ENCODE assay signal across 8 cellular contexts in genomic region chr3:196499807-196500524, GRCh38. TPM values are rescaled to one million over a fixed set of nuclear protein-coding genes. Genes with fewer than 3 reads are reported as not detected.
A peak's percentile ranks its signal among the peaks of the same experiment; 100 is the strongest.
DNase-seq lines count a peak whose midpoint lies in the region; ATAC-seq and TF ChIP-seq lines count a peak whose summit lies in the region.

No MANE protein-coding gene starts in this region.

- peaks cover 5% of the 10 kb centered on the region; the same call in 1 of the 2 replicates for H3K9me1 ChIP-seq in IMR-90 (ENCODE audit: insufficient read depth, low read length)

- H3K4me1 ChIP-seq in A673 (ENCODE audit: insufficient read depth, low read length, poor library complexity, severe bottlenecking) = no peaks in the 10 kb centered on the region
- peaks cover 2% of the 10 kb centered on the region; the same call in 1 of the 2 replicates for H3K4me1 ChIP-seq in IMR-90 (ENCODE audit: control insufficient read depth, insufficient read depth, low read length)
- H3K4me1 ChIP-seq in mucosa of rectum (ENCODE audit: control insufficient read depth in 2 of 2, insufficient read depth in 2 of 2, low read length in 2 of 2) = peaks cover 0 to 10% of the 10 kb centered on the region in 2 donors

- H3K9ac ChIP-seq in IMR-90 (ENCODE audit: low read depth, low read length) (peak overlapping the region; percentile 57; the same call in 1 of the 2 replicates), mucosa of rectum (ENCODE audit: low read depth in 1 of 2, low read length in 2 of 2) (no peak overlapping the region)

- H3K4ac ChIP-seq in IMR-90 (ENCODE audit: low read depth, low read length) = peak overlapping the region; percentile 66; the same call in 1 of the 2 replicates

- intact Hi-C loops in A673 (cut with micrococcal nuclease; ENCODE audit: unreplicated experiment) = loop anchor here (5.0 kb wide), 1 partner anchor 243 kb away; no protein-coding TSS in a partner anchor
- intact Hi-C loops in IMR-90 (cut with micrococcal nuclease) = loop anchor here (5.0 kb wide), 1 partner anchor 248 kb away; no protein-coding TSS in a partner anchor

- no peak overlapping the region; the same call in 1 of the 2 replicates for H3K18ac ChIP-seq in IMR-90 (ENCODE audit: low read depth, low read length)

- H2BK20ac ChIP-seq in IMR-90 (ENCODE audit: low read depth, low read length) = no peak overlapping the region; the same call in 1 of the 2 replicates

- peaks cover 5 to 55% of the 10 kb centered on the region in 2 experiments for H3K79me1 ChIP-seq in IMR-90 (ENCODE audit: low read depth in 1 of 2, low read length in 2 of 2)

- H3K4me2 ChIP-seq in IMR-90 (ENCODE audit: low read depth, low read length) = peak overlapping the region; percentile 95

- BruUV-seq in A673 (replicated peaks; lab: Mats Ljungman, UMichigan) (TSS peak; percentile 0), IMR-90 (replicated peaks; lab: Mats Ljungman, UMichigan) (no TSS peak)

- H3K36me3 ChIP-seq in A673 (ENCODE audit: insufficient read depth, low read length, poor library complexity, severe bottlenecking) (peaks cover 28% of the 10 kb centered on the region), IMR-90 (ENCODE audit: control insufficient read depth, insufficient read depth, low read length) (peaks cover 3% of the 10 kb centered on the region; the same call in 1 of the 2 replicates), brain microvascular endothelial cell (replicated peaks) (peaks cover 3% of the 10 kb centered on the region), mucosa of rectum (ENCODE audit: control insufficient read depth in 2 of 2, insufficient read depth in 2 of 2, low read length in 2 of 2) (peaks cover 4 to 11% of the 10 kb centered on the region in 2 donors)

- no peak overlapping the region for H2AK9ac ChIP-seq in IMR-90 (replicated peaks; ENCODE audit: low read depth, low read length, poor library complexity)

- peaks cover 47% of the 10 kb centered on the region for H4K20me1 ChIP-seq in IMR-90 (ENCODE audit: insufficient read depth, low read length)

- H2AFZ ChIP-seq in IMR-90 (replicated peaks; ENCODE audit: low read length, poor library complexity) = peak overlapping the region; percentile 9

- H2BK5ac ChIP-seq in IMR-90 (ENCODE audit: low read depth, low read length, poor library complexity, severe bottlenecking) = peak overlapping the region; percentile 4

- ATAC-seq in IMR-90 (ENCODE audit: low read depth) (no peak), GM19455 (IDR thresholded peaks at IDR 0.05; ENCODE audit: unreplicated experiment) (no peak)

- H4K8ac ChIP-seq in IMR-90 (ENCODE audit: low read depth in 2 of 2, low read length in 2 of 2) = peak overlapping the region in 1 of 2 experiments; percentile 82; a peak in 2 of 4 replicates

- dilution Hi-C loops in IMR-90 (cut with HindIII; ENCODE audit: low sequenced_read_pairs, unreplicated experiment) = no loop called here

- 0 out of 2 replicates have a peak overlapping the region, but pooled peaks have one; percentile 37 for H4K91ac ChIP-seq in IMR-90 (ENCODE audit: insufficient read depth, low read depth, low read length)

- TF ChIP-seq RAD21 in IMR-90 (IDR thresholded peaks at IDR 0.05; ENCODE audit: low read length) = no peak

- no CpG with 5 or more reads among the region's 11 CpGs for WGBS in IMR-90 (ENCODE audit: extremely low coverage in 2 of 2, insufficient read length in 1 of 2), 2 experiments

- no peaks in the 10 kb centered on the region for H3K9me3 ChIP-seq in A673 (ENCODE audit: low read depth, low read length, poor library complexity, severe bottlenecking)
- no peaks in the 10 kb centered on the region for H3K9me3 ChIP-seq in IMR-90 (ENCODE audit: control insufficient read depth, insufficient read depth, low read length)
- H3K9me3 ChIP-seq in mucosa of rectum (ENCODE audit: control insufficient read depth in 2 of 2, low read length in 2 of 2) = no peaks in the 10 kb centered on the region

- no peaks in the 10 kb centered on the region for H3K27me3 ChIP-seq in A673 (replicated peaks; ENCODE audit: insufficient read depth, low read depth, low read length, poor library complexity)
- no peaks in the 10 kb centered on the region for H3K27me3 ChIP-seq in IMR-90 (ENCODE audit: control insufficient read depth, insufficient read depth, low read length)
- no peaks in the 10 kb centered on the region for H3K27me3 ChIP-seq in brain microvascular endothelial cell (replicated peaks)
- no peaks in the 10 kb centered on the region for H3K27me3 ChIP-seq in mucosa of rectum (ENCODE audit: control insufficient read depth in 2 of 2, insufficient read depth in 2 of 2, low read length in 2 of 2)

- in situ Hi-C loops in IMR-90 (cut with MboI; ENCODE audit: low sequenced_read_pairs) = no loop called here
- in situ Hi-C loops in brain microvascular endothelial cell (cut with HindIII; ENCODE audit: low pct_ligation_motif_present, low sequenced_read_pairs) = no loop called here

- H2BK120ac ChIP-seq in IMR-90 (ENCODE audit: low read depth, low read length) = peak overlapping the region; percentile 52; the same call in 1 of the 2 replicates

- peak overlapping the region; percentile 44 for H3K23ac ChIP-seq in IMR-90 (ENCODE audit: low read depth, low read length)

- DNase-seq in A673 (ENCODE audit: low spot score) = no peak
- no peak for DNase-seq in IMR-90
- DNase-seq in brain microvascular endothelial cell = no peak
- no peak for DNase-seq in mesenteric fat pad (ENCODE audit: low spot score)
- no peak for DNase-seq in NCI-H2081 (lab: John Stamatoyannopoulos, UW)
- DNase-seq in NCI-H146 (lab: John Stamatoyannopoulos, UW) = no peak

- H3K4me3 ChIP-seq in A673 (ENCODE audit: low read depth, low read length, poor library complexity, severe bottlenecking) (peak overlapping the region; percentile 87), IMR-90 (ENCODE audit: insufficient read depth, low read depth, low read length) (peak overlapping the region; percentile 32), brain microvascular endothelial cell (ENCODE audit: low read depth, low read length) (peak overlapping the region; percentile 56), mucosa of rectum (ENCODE audit: low read length in 2 of 2) (peak overlapping the region; percentile 60 to 66)

- peak overlapping the region; percentile 53; the same call in 1 of the 2 replicates for H4K5ac ChIP-seq in IMR-90 (ENCODE audit: low read depth, low read length)

- TF ChIP-seq POLR2A in IMR-90 (IDR thresholded peaks at IDR 0.05; ENCODE audit: low read depth, low read length) = no peak

- CTCF ChIA-PET in A673 (lab: Charles Lee) = no interaction called here
- CTCF ChIA-PET in IMR-90 (lab: Yijun Ruan, JAX) = interaction anchor here (0.9 kb wide), 1 partner anchor 232 kb away, joined by 4 read pairs; no protein-coding TSS in a partner anchor

- H3K27ac ChIP-seq in A673 (ENCODE audit: low read depth, low read length, poor library complexity, severe bottlenecking) (peak overlapping the region; percentile 63), IMR-90 (ENCODE audit: insufficient read depth, low read length) (peak overlapping the region; percentile 43; the same call in 1 of the 2 replicates), brain microvascular endothelial cell (peak overlapping the region; percentile 85), mucosa of rectum (ENCODE audit: low read depth in 2 of 2, low read length in 2 of 2) (no peak overlapping the region)

- peak overlapping the region; percentile 64 for H3K14ac ChIP-seq in IMR-90 (replicated peaks; ENCODE audit: low read depth, low read length)

- no peak overlapping the region; the same call in 1 of the 2 replicates for H3K56ac ChIP-seq in IMR-90 (ENCODE audit: extremely low read depth, insufficient read depth, low read length)

- H2BK15ac ChIP-seq in IMR-90 (ENCODE audit: low read depth, low read length) = no peak overlapping the region

- H2AK5ac ChIP-seq in IMR-90 (ENCODE audit: low read depth, low read length) = peak overlapping the region; percentile 44; the same call in 1 of the 2 replicates

- TF ChIP-seq CTCF in A673 (conservative IDR thresholded peaks at IDR 0.05; ENCODE audit: low read depth, low read length) = no peak
- no peak for TF ChIP-seq CTCF in IMR-90 (conservative IDR thresholded peaks at IDR 0.05; ENCODE audit: low read depth, low read length)
- no peak for TF ChIP-seq CTCF in brain microvascular endothelial cell (IDR thresholded peaks at IDR 0.05; ENCODE audit: low read depth, low read length, missing control alignments)

- POLR2A ChIA-PET in A673 (lab: Charles Lee; ENCODE audit: low non-redundant PET) (no interaction called here), IMR-90 (lab: Charles Lee; ENCODE audit: unreplicated experiment) (no interaction called here)

TF ChIP-seq in IMR-90, 13 proteins besides CTCF, POLR2A, EP300 and RAD21 (continues in another document):
- TF ChIP-seq CEBPB (IDR thresholded peaks at IDR 0.05; ENCODE audit: low read depth, low read length) (no peak), NFE2L2 (IDR thresholded peaks at IDR 0.05; ENCODE audit: low read depth, low read length) (no peak), FOS (IDR thresholded peaks at IDR 0.05; ENCODE audit: low read depth, low read length) (no peak), MAFK (IDR thresholded peaks at IDR 0.05; ENCODE audit: low read depth, low read length) (no peak), ELK1 (IDR thresholded peaks at IDR 0.05; ENCODE audit: borderline replicate concordance, low read depth, low read length) (no peak), MAZ (IDR thresholded peaks at IDR 0.05; ENCODE audit: borderline replicate concordance, low read depth, low read length) (no peak), RCOR1 (IDR thresholded peaks at IDR 0.05; ENCODE audit: insufficient replicate concordance, low read length) (no peak)

RNA-seq across cellular contexts. Expression of gene RNF168, which starts 3.6 kb away (rescaled TPM):
- total RNA-seq in A673 (2021) (37.9 and 42.9 TPM in 2 replicates), IMR-90 (2012; rRNA removed) (15.2 and 18.1 TPM in 2 replicates), mesenteric fat pad (29.1 TPM)
- polyA plus RNA-seq in IMR-90 (2012; rRNA removed) = 2.5 TPM in 2 replicates
- polyA plus RNA-seq in IMR-90 (2012; cell fraction: cytosol; rRNA removed) = 0.81 and 1.3 TPM in 2 replicates
- 1.3 and 3.3 TPM in 2 replicates for polyA plus RNA-seq in IMR-90 (2012; cell fraction: nucleus; rRNA removed; ENCODE audit: low replicate concordance)

RNA-seq across cellular contexts. Expression of gene SMCO1, which starts 15.2 kb away (rescaled TPM):
- not detected in 2 replicates for total RNA-seq in A673 (2021)
- not detected in 2 replicates for total RNA-seq in IMR-90 (2012; rRNA removed)
- polyA plus RNA-seq in IMR-90 (2012; rRNA removed) = not detected in 2 replicates
- not detected in 2 replicates for polyA plus RNA-seq in IMR-90 (2012; cell fraction: cytosol; rRNA removed)
- 0.03 TPM in 1 of 2 replicates, not detected in the other for polyA plus RNA-seq in IMR-90 (2012; cell fraction: nucleus; rRNA removed; ENCODE audit: low replicate concordance)
- not detected for total RNA-seq in mesenteric fat pad

Comparison
In these comparisons a context has a peak if more than half of its experiments do, and no peak if none do; other contexts are left out.
1. H3K27ac ChIP-seq: peak in A673 (single experiment), IMR-90 (single experiment) and brain microvascular endothelial cell (single experiment); none in mucosa of rectum (0 of 2).
2. H3K4me3 ChIP-seq: peak in every context shown above with its lines; median percentile 87 in A673; 63 in mucosa of rectum; 56 in brain microvascular endothelial cell; 32 in IMR-90.